ENCODE assay signal across 1 cellular context in the genomic region with DNA sequence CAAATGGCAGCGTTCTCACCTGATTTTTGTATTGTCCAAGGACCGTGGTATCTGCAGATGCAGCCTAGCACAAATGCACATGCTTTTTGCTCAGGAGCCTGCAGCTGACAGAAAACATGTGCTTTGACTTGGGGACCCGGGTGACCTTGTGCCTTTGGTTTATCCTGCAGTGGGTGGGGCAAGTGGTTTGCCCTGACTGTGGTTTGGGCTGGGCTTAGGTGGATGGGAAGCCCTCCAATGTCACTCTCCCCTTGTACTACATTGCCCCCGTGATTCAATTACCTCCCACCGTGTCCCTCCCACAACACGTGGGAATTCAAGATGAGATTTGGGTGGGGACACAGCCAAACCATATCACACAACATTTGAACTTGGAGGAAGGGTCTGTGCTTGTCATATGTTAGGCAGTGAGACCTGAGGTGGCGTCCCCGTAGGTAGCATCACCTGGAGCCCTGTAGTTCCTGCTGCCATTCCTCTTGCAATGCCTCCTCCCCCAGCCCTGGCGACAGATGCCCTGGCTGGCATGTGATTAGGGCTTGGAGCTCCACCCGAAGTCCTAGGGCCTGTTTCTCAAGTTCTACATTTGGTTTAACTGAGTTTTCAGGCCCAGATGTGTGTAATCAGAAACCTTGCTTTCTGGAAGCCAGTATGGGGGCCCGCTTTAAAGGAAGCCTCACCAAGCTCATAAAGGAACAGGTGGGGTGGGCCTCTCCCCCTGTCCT.
TF ChIP-seq lines count a peak whose summit lies in the region.

No MANE protein-coding gene starts in this region.

TF ChIP-seq in HEK293, 187 proteins besides CTCF, POLR2A, EP300 and RAD21 (continued from another document and continues in another):
- TF ChIP-seq, protein P1, sequence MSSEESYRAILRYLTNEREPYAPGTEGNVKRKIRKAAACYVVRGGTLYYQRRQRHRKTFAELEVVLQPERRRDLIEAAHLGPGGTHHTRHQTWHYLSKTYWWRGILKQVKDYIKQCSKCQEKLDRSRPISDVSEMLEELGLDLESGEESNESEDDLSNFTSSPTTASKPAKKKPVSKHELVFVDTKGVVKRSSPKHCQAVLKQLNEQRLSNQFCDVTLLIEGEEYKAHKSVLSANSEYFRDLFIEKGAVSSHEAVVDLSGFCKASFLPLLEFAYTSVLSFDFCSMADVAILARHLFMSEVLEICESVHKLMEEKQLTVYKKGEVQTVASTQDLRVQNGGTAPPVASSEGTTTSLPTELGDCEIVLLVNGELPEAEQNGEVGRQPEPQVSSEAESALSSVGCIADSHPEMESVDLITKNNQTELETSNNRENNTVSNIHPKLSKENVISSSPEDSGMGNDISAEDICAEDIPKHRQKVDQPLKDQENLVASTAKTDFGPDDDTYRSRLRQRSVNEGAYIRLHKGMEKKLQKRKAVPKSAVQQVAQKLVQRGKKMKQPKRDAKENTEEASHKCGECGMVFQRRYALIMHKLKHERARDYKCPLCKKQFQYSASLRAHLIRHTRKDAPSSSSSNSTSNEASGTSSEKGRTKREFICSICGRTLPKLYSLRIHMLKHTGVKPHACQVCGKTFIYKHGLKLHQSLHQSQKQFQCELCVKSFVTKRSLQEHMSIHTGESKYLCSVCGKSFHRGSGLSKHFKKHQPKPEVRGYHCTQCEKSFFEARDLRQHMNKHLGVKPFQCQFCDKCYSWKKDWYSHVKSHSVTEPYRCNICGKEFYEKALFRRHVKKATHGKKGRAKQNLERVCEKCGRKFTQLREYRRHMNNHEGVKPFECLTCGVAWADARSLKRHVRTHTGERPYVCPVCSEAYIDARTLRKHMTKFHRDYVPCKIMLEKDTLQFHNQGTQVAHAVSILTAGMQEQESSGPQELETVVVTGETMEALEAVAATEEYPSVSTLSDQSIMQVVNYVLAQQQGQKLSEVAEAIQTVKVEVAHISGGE (tag by site-specific recombination; conservative IDR thresholded peaks at IDR 0.05; ENCODE audit: low read depth) = no peak
- TF ChIP-seq ZNF121 (tag by site-specific recombination; IDR thresholded peaks at IDR 0.05) = no peak
- TF ChIP-seq ZNF155 (tag by site-specific recombination; IDR thresholded peaks at IDR 0.05) = no peak
- TF ChIP-seq, protein P2, sequence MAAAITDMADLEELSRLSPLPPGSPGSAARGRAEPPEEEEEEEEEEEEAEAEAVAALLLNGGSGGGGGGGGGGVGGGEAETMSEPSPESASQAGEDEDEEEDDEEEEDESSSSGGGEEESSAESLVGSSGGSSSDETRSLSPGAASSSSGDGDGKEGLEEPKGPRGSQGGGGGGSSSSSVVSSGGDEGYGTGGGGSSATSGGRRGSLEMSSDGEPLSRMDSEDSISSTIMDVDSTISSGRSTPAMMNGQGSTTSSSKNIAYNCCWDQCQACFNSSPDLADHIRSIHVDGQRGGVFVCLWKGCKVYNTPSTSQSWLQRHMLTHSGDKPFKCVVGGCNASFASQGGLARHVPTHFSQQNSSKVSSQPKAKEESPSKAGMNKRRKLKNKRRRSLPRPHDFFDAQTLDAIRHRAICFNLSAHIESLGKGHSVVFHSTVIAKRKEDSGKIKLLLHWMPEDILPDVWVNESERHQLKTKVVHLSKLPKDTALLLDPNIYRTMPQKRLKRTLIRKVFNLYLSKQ (tag by site-specific recombination; IDR thresholded peaks at IDR 0.05; ENCODE audit: borderline replicate concordance) = no peak
- no peak for TF ChIP-seq ZNF548 (tag by site-specific recombination; IDR thresholded peaks at IDR 0.05)
- TF ChIP-seq, protein P3, sequence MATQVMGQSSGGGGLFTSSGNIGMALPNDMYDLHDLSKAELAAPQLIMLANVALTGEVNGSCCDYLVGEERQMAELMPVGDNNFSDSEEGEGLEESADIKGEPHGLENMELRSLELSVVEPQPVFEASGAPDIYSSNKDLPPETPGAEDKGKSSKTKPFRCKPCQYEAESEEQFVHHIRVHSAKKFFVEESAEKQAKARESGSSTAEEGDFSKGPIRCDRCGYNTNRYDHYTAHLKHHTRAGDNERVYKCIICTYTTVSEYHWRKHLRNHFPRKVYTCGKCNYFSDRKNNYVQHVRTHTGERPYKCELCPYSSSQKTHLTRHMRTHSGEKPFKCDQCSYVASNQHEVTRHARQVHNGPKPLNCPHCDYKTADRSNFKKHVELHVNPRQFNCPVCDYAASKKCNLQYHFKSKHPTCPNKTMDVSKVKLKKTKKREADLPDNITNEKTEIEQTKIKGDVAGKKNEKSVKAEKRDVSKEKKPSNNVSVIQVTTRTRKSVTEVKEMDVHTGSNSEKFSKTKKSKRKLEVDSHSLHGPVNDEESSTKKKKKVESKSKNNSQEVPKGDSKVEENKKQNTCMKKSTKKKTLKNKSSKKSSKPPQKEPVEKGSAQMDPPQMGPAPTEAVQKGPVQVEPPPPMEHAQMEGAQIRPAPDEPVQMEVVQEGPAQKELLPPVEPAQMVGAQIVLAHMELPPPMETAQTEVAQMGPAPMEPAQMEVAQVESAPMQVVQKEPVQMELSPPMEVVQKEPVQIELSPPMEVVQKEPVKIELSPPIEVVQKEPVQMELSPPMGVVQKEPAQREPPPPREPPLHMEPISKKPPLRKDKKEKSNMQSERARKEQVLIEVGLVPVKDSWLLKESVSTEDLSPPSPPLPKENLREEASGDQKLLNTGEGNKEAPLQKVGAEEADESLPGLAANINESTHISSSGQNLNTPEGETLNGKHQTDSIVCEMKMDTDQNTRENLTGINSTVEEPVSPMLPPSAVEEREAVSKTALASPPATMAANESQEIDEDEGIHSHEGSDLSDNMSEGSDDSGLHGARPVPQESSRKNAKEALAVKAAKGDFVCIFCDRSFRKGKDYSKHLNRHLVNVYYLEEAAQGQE (tag by site-specific recombination; IDR thresholded peaks at IDR 0.05) = no peak
- no peak for TF ChIP-seq ZNF473 (tag by site-specific recombination; IDR thresholded peaks at IDR 0.05)
- no peak for TF ChIP-seq ZNF433 (tag by site-specific recombination; IDR thresholded peaks at IDR 0.05; ENCODE audit: low read depth)
- TF ChIP-seq SCRT2 (tag by site-specific recombination; IDR thresholded peaks at IDR 0.05) = peak; percentile 42; the same call in 1 of the 2 replicates
- TF ChIP-seq, protein P4, sequence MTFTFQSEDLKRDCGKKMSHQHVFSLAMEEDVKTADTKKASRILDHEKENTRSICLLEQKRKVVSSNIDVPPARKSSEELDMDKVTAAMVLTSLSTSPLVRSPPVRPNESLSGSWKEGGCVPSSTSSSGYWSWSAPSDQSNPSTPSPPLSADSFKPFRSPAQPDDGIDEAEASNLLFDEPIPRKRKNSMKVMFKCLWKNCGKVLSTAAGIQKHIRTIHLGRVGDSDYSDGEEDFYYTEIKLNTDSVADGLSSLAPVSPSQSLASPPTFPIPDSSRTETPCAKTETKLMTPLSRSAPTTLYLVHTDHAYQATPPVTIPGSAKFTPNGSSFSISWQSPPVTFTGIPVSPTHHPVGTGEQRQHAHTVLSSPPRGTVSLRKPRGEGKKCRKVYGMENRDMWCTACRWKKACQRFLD (tag by site-specific recombination; IDR thresholded peaks at IDR 0.05) = no peak
- no peak for TF ChIP-seq ZNF670 (tag by site-specific recombination; IDR thresholded peaks at IDR 0.05; ENCODE audit: low read depth)
- no peak for TF ChIP-seq ZNF791 (tag by site-specific recombination; IDR thresholded peaks at IDR 0.05)
- TF ChIP-seq, protein P5, sequence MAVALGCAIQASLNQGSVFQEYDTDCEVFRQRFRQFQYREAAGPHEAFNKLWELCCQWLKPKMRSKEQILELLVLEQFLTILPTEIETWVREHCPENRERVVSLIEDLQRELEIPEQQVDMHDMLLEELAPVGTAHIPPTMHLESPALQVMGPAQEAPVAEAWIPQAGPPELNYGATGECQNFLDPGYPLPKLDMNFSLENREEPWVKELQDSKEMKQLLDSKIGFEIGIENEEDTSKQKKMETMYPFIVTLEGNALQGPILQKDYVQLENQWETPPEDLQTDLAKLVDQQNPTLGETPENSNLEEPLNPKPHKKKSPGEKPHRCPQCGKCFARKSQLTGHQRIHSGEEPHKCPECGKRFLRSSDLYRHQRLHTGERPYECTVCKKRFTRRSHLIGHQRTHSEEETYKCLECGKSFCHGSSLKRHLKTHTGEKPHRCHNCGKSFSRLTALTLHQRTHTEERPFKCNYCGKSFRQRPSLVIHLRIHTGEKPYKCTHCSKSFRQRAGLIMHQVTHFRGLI (tag by site-specific recombination; IDR thresholded peaks at IDR 0.05) = peak; percentile 32; the same call in 1 of the 2 replicates
- TF ChIP-seq, protein P6, sequence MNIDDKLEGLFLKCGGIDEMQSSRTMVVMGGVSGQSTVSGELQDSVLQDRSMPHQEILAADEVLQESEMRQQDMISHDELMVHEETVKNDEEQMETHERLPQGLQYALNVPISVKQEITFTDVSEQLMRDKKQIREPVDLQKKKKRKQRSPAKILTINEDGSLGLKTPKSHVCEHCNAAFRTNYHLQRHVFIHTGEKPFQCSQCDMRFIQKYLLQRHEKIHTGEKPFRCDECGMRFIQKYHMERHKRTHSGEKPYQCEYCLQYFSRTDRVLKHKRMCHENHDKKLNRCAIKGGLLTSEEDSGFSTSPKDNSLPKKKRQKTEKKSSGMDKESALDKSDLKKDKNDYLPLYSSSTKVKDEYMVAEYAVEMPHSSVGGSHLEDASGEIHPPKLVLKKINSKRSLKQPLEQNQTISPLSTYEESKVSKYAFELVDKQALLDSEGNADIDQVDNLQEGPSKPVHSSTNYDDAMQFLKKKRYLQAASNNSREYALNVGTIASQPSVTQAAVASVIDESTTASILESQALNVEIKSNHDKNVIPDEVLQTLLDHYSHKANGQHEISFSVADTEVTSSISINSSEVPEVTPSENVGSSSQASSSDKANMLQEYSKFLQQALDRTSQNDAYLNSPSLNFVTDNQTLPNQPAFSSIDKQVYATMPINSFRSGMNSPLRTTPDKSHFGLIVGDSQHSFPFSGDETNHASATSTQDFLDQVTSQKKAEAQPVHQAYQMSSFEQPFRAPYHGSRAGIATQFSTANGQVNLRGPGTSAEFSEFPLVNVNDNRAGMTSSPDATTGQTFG (tag by site-specific recombination; IDR thresholded peaks at IDR 0.05; ENCODE audit: borderline replicate concordance) = no peak
- TF ChIP-seq ZSCAN23 (tag by site-specific recombination; IDR thresholded peaks at IDR 0.05) = no peak
- TF ChIP-seq, protein P7, sequence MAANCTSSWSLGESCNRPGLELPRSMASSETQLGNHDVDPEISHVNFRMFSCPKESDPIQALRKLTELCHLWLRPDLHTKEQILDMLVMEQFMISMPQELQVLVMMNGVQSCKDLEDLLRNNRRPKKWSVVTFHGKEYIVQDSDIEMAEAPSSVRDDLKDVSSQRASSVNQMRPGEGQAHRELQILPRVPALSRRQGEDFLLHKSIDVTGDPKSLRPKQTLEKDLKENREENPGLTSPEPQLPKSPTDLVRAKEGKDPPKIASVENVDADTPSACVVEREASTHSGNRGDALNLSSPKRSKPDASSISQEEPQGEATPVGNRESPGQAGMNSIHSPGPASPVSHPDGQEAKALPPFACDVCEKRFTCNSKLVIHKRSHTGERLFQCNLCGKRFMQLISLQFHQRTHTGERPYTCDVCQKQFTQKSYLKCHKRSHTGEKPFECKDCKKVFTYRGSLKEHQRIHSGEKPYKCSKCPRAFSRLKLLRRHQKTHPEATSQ (tag by site-specific recombination; IDR thresholded peaks at IDR 0.05) = peak; percentile 84
- TF ChIP-seq, protein P8, sequence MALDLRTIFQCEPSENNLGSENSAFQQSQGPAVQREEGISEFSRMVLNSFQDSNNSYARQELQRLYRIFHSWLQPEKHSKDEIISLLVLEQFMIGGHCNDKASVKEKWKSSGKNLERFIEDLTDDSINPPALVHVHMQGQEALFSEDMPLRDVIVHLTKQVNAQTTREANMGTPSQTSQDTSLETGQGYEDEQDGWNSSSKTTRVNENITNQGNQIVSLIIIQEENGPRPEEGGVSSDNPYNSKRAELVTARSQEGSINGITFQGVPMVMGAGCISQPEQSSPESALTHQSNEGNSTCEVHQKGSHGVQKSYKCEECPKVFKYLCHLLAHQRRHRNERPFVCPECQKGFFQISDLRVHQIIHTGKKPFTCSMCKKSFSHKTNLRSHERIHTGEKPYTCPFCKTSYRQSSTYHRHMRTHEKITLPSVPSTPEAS (tag by site-specific recombination; IDR thresholded peaks at IDR 0.05) = no peak
- TF ChIP-seq, protein P9, sequence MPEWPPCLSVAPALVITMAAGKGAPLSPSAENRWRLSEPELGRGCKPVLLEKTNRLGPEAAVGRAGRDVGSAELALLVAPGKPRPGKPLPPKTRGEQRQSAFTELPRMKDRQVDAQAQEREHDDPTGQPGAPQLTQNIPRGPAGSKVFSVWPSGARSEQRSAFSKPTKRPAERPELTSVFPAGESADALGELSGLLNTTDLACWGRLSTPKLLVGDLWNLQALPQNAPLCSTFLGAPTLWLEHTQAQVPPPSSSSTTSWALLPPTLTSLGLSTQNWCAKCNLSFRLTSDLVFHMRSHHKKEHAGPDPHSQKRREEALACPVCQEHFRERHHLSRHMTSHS (tag by site-specific recombination; IDR thresholded peaks at IDR 0.05) = no peak
- no peak for TF ChIP-seq ZNF837 (tag by site-specific recombination; IDR thresholded peaks at IDR 0.05)
- no peak for TF ChIP-seq TCF7L2 (IDR thresholded peaks at IDR 0.05; ENCODE audit: borderline replicate concordance, low read depth, low read length)
- no peak for TF ChIP-seq ZNF555 (tag by site-specific recombination; conservative IDR thresholded peaks at IDR 0.05)
- TF ChIP-seq ZNF423 (tag by site-specific recombination; IDR thresholded peaks at IDR 0.05) = no peak
- TF ChIP-seq ZNF768 (tag by site-specific recombination; IDR thresholded peaks at IDR 0.05) = no peak
- TF ChIP-seq ZNF214 (tag by site-specific recombination; IDR thresholded peaks at IDR 0.05; ENCODE audit: borderline replicate concordance) = no peak
- TF ChIP-seq ZNF529 (tag by site-specific recombination; IDR thresholded peaks at IDR 0.05; ENCODE audit: insufficient replicate concordance) = no peak
- TF ChIP-seq ZNF341 (tag by site-specific recombination; IDR thresholded peaks at IDR 0.05; ENCODE audit: low read depth) = peak; percentile 92
- TF ChIP-seq ZNF169 (tag by site-specific recombination; IDR thresholded peaks at IDR 0.05) = no peak
- peak; percentile 87 for TF ChIP-seq EGR2 (tag by site-specific recombination; IDR thresholded peaks at IDR 0.05; ENCODE audit: low read depth)
- TF ChIP-seq, protein P10, sequence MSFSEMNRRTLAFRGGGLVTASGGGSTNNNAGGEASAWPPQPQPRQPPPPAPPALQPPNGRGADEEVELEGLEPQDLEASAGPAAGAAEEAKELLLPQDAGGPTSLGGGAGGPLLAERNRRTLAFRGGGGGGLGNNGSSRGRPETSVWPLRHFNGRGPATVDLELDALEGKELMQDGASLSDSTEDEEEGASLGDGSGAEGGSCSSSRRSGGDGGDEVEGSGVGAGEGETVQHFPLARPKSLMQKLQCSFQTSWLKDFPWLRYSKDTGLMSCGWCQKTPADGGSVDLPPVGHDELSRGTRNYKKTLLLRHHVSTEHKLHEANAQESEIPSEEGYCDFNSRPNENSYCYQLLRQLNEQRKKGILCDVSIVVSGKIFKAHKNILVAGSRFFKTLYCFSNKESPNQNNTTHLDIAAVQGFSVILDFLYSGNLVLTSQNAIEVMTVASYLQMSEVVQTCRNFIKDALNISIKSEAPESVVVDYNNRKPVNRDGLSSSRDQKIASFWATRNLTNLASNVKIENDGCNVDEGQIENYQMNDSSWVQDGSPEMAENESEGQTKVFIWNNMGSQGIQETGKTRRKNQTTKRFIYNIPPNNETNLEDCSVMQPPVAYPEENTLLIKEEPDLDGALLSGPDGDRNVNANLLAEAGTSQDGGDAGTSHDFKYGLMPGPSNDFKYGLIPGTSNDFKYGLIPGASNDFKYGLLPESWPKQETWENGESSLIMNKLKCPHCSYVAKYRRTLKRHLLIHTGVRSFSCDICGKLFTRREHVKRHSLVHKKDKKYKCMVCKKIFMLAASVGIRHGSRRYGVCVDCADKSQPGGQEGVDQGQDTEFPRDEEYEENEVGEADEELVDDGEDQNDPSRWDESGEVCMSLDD (tag by site-specific recombination; IDR thresholded peaks at IDR 0.05) = no peak
- no peak for TF ChIP-seq ZNF292 (tag by site-specific recombination; IDR thresholded peaks at IDR 0.05; ENCODE audit: borderline replicate concordance, low read depth)
- no peak for TF ChIP-seq SCRT1 (tag by site-specific recombination; IDR thresholded peaks at IDR 0.05; ENCODE audit: borderline replicate concordance)
- TF ChIP-seq SP2 (tag by site-specific recombination; IDR thresholded peaks at IDR 0.05) = peak; percentile 57
- TF ChIP-seq ZNF19 (tag by site-specific recombination; IDR thresholded peaks at IDR 0.05; ENCODE audit: low read depth) = no peak
